31 cellular contexts compared by ENCODE assay signal in the genomic region with DNA sequence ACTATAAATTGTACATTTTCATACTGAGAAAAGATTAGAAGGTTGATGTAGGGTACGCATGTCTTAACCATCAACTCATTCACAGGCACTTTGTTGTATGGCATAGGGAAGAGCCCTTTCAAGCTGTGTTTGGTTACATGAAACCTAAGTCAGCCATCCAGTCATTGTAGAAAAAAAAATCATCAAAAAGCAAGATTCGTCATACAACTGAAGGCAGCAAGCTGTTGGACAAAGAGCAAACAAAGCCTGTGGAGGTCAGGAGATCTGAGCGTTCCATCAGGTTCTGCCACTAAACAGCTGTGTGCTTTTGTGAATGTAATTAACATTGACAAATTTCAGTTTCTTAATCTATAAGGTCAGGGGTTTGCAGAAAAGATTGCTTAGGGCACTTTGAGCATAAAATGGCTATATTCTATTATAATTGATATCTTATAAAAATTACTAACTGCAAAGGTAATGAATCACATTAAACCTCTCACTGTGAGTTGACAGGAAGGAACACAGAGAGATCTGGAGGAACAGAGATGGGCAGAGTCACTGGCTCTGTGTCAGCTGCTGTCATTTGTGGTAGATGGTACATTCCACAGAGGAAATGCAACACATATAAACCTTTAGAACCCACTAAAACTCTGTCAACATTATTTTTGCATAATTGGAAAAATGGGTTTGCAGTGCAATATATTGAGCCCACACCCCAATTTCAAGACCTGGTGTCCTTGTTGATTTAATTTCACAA.
DNase-seq lines count a peak whose midpoint lies in the region; ATAC-seq, FAIRE-seq and TF ChIP-seq lines count a peak whose summit lies in the region.
"Had no signal": no experiment of that assay in that cellular context is flagged by ENCODE, and none has a peak within 500 bp of the region (broad histone marks: within the 10 kb centered on the region; RNA-seq: fewer than 3 reads in every experiment).

No MANE protein-coding gene starts in this region.

- CTCF ChIA-PET in A549 (lab: Yijun Ruan, JAX) = interaction anchor here (0.8 to 1.6 kb wide), 4 partner anchors 10 to 68 kb away, joined by 3 to 6 read pairs (median 4); no protein-coding TSS in a partner anchor

- no peak for TF ChIP-seq EP300 in A549 (IDR thresholded peaks at IDR 0.05)

- ATAC-seq in A549 (peak; percentile 83 to 87), left colon (peak; percentile 80), HG03039 (IDR thresholded peaks at IDR 0.05; ENCODE audit: unreplicated experiment) (no peak), body of pancreas (no peak), HG03025 (IDR thresholded peaks at IDR 0.05; ENCODE audit: low FRiP score, unreplicated experiment) (no peak)
- ATAC-seq: heart left ventricle; left lobe of liver; PC-3; psoas muscle; Right ventricle myocardium inferior; stimulated activated naive CD8-positive, alpha-beta T cell treated with anti-CD3 and anti-CD28 coated beads, Interleukin-15, amount 100 ng/mL, for 72 hours had no signal

- TF ChIP-seq RAD21 in A549 (conservative IDR thresholded peaks at IDR 0.05 in 1 of 2, IDR thresholded peaks at IDR 0.05 in 1 of 2) = no peak

- peak overlapping the region; percentile 47 for H3K4me2 ChIP-seq in A549
- H3K4me2 ChIP-seq in hepatocyte = no peak overlapping the region

- POLR2A ChIA-PET in A549 (lab: Yijun Ruan, JAX) = no interaction called here

- H3K27ac ChIP-seq in A549 (peak overlapping the region; percentile 44 to 63), hepatocyte (no peak overlapping the region), body of pancreas (no peak overlapping the region)
- H3K27ac ChIP-seq: 22Rv1, heart left ventricle, neutrophil, psoas muscle, skin epidermis, thyroid gland, vagina, VCaP had no signal

- H3K9me3 ChIP-seq in A549 = no peaks in the 10 kb centered on the region
- H3K9me3 ChIP-seq in hepatocyte (ENCODE audit: low read depth) = no peaks in the 10 kb centered on the region
- H3K9me3 ChIP-seq in body of pancreas = no peaks in the 10 kb centered on the region
- H3K9me3 ChIP-seq: heart left ventricle, neutrophil, psoas muscle, thyroid gland, vagina had no signal

- H3K9me2 ChIP-seq in hepatocyte (replicated peaks; ENCODE audit: insufficient read depth) = no peaks in the 10 kb centered on the region

- no peaks in the 10 kb centered on the region for H3K36me3 ChIP-seq in hepatocyte (replicated peaks; ENCODE audit: insufficient read depth, low read depth)
- H3K36me3 ChIP-seq in body of pancreas (replicated peaks in 1 of 2; ENCODE audit: insufficient read depth in 1 of 2, low read depth in 2 of 2) = no peaks in the 10 kb centered on the region
- H3K36me3 ChIP-seq: heart left ventricle, neutrophil, thyroid gland, vagina had no signal

- H3K79me2 ChIP-seq in hepatocyte = no peaks in the 10 kb centered on the region

- no peak for TF ChIP-seq CTCF in A549 (IDR thresholded peaks at IDR 0.05)
- TF ChIP-seq CTCF in choroid plexus epithelial cell (conservative IDR thresholded peaks at IDR 0.05; ENCODE audit: low read depth, low read length) = no peak
- no peak for TF ChIP-seq CTCF in hepatocyte (IDR thresholded peaks at IDR 0.05; ENCODE audit: poor library complexity)
- TF ChIP-seq CTCF in body of pancreas (IDR thresholded peaks at IDR 0.05) = no peak

- FAIRE-seq in A549 (lab: Jason Lieb, UNC) = peak; percentile 46
- FAIRE-seq: endothelial cell of umbilical vein had no signal

- intact Hi-C loops in left colon (cut with DNase I, micrococcal nuclease) (no loop called here), body of pancreas (cut with DNase I) (no loop called here)

- DNase-seq in A549 (ENCODE audit: low read depth in 1 of 2, low spot score in 1 of 2) (peak in 1 of 2 experiments; percentile 54), LHCN-M2 (ENCODE audit: low read depth) (peak; percentile 70), choroid plexus epithelial cell (ENCODE audit: low read depth) (peak; percentile 53), left colon (peak in 1 of 2 donors; percentile 15), hepatocyte (ENCODE audit: low spot score) (no peak), body of pancreas (no peak)
- DNase-seq: activated CD4-positive, alpha-beta T cell treated with anti-CD3 and anti-CD28 coated beads, Interleukin-2, amount 10 ng/mL, durations not matched to agents 7 days and 5 days; activated gamma-delta T cell; activated T-cell treated with anti-CD3 and anti-CD28 coated beads, Interleukin-2, amount 50 U/mL, for 24 hours; CD4-positive, alpha-beta memory T cell; H9; heart left ventricle; NCI-H1048; NCI-H187 treated with DMSO at 0.1 percent for 48 hours; NCI-H2171 treated with DMSO at 0.1 percent for 48 hours; NCI-H510A treated with DMSO at 0.1 percent for 48 hours; PC-3; psoas muscle; stimulated activated CD8-positive, alpha-beta memory T cell treated with anti-CD3 and anti-CD28 coated beads, Interleukin-4, amount 100 ng/mL, for 48 hours; stimulated activated naive CD8-positive, alpha-beta T cell treated with anti-CD3 and anti-CD28 coated beads, Interleukin-15, amount 100 ng/mL, for 72 hours; thyroid gland had no signal

- TF ChIP-seq POLR2A in A549 (IDR thresholded peaks at IDR 0.05; ENCODE audit: low read length) (no peak), body of pancreas (IDR thresholded peaks at IDR 0.05) (no peak)

- no peak overlapping the region for H2AFZ ChIP-seq in hepatocyte

- H3K27me3 ChIP-seq in hepatocyte = no peaks in the 10 kb centered on the region
- no peaks in the 10 kb centered on the region for H3K27me3 ChIP-seq in body of pancreas
- H3K27me3 ChIP-seq: heart left ventricle, neutrophil, thyroid gland, vagina had no signal

- H4K20me1 ChIP-seq in hepatocyte (ENCODE audit: insufficient read depth, poor library complexity, severe bottlenecking) = no peaks in the 10 kb centered on the region

- peaks cover 26% of the 10 kb centered on the region for H3K4me1 ChIP-seq in A549
- H3K4me1 ChIP-seq in hepatocyte (ENCODE audit: insufficient read depth) = no peaks in the 10 kb centered on the region
- no peaks in the 10 kb centered on the region for H3K4me1 ChIP-seq in body of pancreas
- H3K4me1 ChIP-seq: heart left ventricle, psoas muscle, thyroid gland, vagina had no signal

- WGBS in A549 (ENCODE audit: missing lambda C conversion rate) = 19% methylated on average over 3 of the region's 3 CpGs
- WGBS in hepatocyte (ENCODE audit: low lambda C conversion rate, missing lambda C conversion rate) = 60% methylated on average over 3 of the region's 3 CpGs
- 37 to 40% methylated on average over 3 of the region's 3 CpGs for WGBS in body of pancreas, 2 donors

- H3K4me3 ChIP-seq in A549 (no peak overlapping the region), choroid plexus epithelial cell (ENCODE audit: low read depth, low read length) (no peak overlapping the region), hepatocyte (no peak overlapping the region), body of pancreas (no peak overlapping the region)
- H3K4me3 ChIP-seq: heart left ventricle, psoas muscle, skin epidermis, thyroid gland, vagina had no signal

TF ChIP-seq in A549, 52 proteins besides CTCF, POLR2A, EP300 and RAD21:
- TF ChIP-seq NFE2L2 (conservative IDR thresholded peaks at IDR 0.05; ENCODE audit: low read length) = no peak
- no peak for TF ChIP-seq TP53 (CRISPR knock-in tag; IDR thresholded peaks at IDR 0.05)
- no peak for TF ChIP-seq CHD2 (IDR thresholded peaks at IDR 0.05; ENCODE audit: low read length, partially characterized antibody)
- TF ChIP-seq FOSB (CRISPR knock-in tag; IDR thresholded peaks at IDR 0.05) = no peak
- no peak for TF ChIP-seq NR3C1 (IDR thresholded peaks at IDR 0.05)
- TF ChIP-seq RARB (CRISPR knock-in tag; IDR thresholded peaks at IDR 0.05) = no peak
- TF ChIP-seq FOSL2 (IDR thresholded peaks at IDR 0.05) = no peak
- peak; percentile 26; the same call in 1 of the 2 replicates for TF ChIP-seq FOSL2 (CRISPR knock-in tag; IDR thresholded peaks at IDR 0.05)
- no peak for TF ChIP-seq BCL3 (IDR thresholded peaks at IDR 0.05)
- TF ChIP-seq CBX2 (IDR thresholded peaks at IDR 0.05; ENCODE audit: borderline replicate concordance, low read depth) = no peak
- no peak for TF ChIP-seq MYC (IDR thresholded peaks at IDR 0.05; ENCODE audit: borderline replicate concordance, low read length)
- no peak for TF ChIP-seq ESRRA (IDR thresholded peaks at IDR 0.05; ENCODE audit: borderline replicate concordance, low read length)
- no peak for TF ChIP-seq HOXB13 (CRISPR knock-in tag; IDR thresholded peaks at IDR 0.05; ENCODE audit: low read depth)
- no peak for TF ChIP-seq HDAC2 (IDR thresholded peaks at IDR 0.05)
- TF ChIP-seq JUNB (IDR thresholded peaks at IDR 0.05) = peak; percentile 26; the same call in 1 of the 2 replicates
- no peak for TF ChIP-seq HOXA7 (CRISPR knock-in tag; IDR thresholded peaks at IDR 0.05)
- no peak for TF ChIP-seq BHLHE40 (IDR thresholded peaks at IDR 0.05; ENCODE audit: low read depth, low read length)
- peak; percentile 26 for TF ChIP-seq GATA3 (IDR thresholded peaks at IDR 0.05; ENCODE audit: borderline replicate concordance)
- TF ChIP-seq CHD4 (IDR thresholded peaks at IDR 0.05; ENCODE audit: borderline replicate concordance) = no peak
- no peak for TF ChIP-seq RCOR1 (IDR thresholded peaks at IDR 0.05; ENCODE audit: low read depth, low read length)
- TF ChIP-seq JUN (IDR thresholded peaks at IDR 0.05) = no peak
- TF ChIP-seq SREBF2 (IDR thresholded peaks at IDR 0.05) = no peak
- TF ChIP-seq, protein P1, sequence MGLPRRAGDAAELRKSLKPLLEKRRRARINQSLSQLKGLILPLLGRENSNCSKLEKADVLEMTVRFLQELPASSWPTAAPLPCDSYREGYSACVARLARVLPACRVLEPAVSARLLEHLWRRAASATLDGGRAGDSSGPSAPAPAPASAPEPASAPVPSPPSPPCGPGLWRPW (IDR thresholded peaks at IDR 0.05) = no peak

Comparison
In these comparisons a context has a peak if more than half of its experiments do, and no peak if none do; other contexts are left out.
1. ATAC-seq: peak in A549 (2 of 2) and left colon (single experiment); none in HG03039 (single experiment), body of pancreas (single experiment) and HG03025 (single experiment).
2. DNase-seq: peak in LHCN-M2 (single experiment) and choroid plexus epithelial cell (single experiment); none in hepatocyte (single experiment) and body of pancreas (0 of 4).
3. H3K27ac ChIP-seq: peak in A549 (2 of 2); none in hepatocyte (single experiment) and body of pancreas (0 of 4).